ENCODE assay signal across 8 cellular contexts in genomic region chr6:132300323-132300949, GRCh38.
DNase-seq lines count a peak whose midpoint lies in the region; ATAC-seq and TF ChIP-seq lines count a peak whose summit lies in the region.

No MANE protein-coding gene starts in this region.

- CTCF ChIA-PET in activated CD8-positive, alpha-beta T cell treated with anti-CD3 and anti-CD28 coated beads for 36 hours (lab: Charles Lee) = interaction anchor here (1.0 to 4.0 kb wide), 17 partner anchors 10 to 187 kb away, joined by 3 to 64 read pairs (median 4); no protein-coding TSS in a partner anchor

- H3K36me3 Mint-ChIP-seq in activated CD8-positive, alpha-beta T cell treated with anti-CD3 and anti-CD28 coated beads for 36 hours (ENCODE audit: low read depth) = no peaks in the 10 kb centered on the region
- no peaks in the 10 kb centered on the region for H3K36me3 Mint-ChIP-seq in stimulated activated effector memory CD8-positive, alpha-beta T cell treated with anti-CD3 and anti-CD28 coated beads, Interleukin-12 subunit alpha, Interleukin-12 subunit beta, amount 100 ng/mL, for 72 hours

- no peak overlapping the region for H3K27ac Mint-ChIP-seq in activated CD8-positive, alpha-beta T cell treated with anti-CD3 and anti-CD28 coated beads for 36 hours
- H3K27ac Mint-ChIP-seq in stimulated activated effector memory CD8-positive, alpha-beta T cell treated with anti-CD3 and anti-CD28 coated beads, Interleukin-12 subunit alpha, Interleukin-12 subunit beta, amount 100 ng/mL, for 72 hours = no peak overlapping the region

- POLR2A ChIA-PET in activated CD8-positive, alpha-beta T cell treated with anti-CD3 and anti-CD28 coated beads for 36 hours (lab: Charles Lee) = interaction anchor here (1.4 kb wide), 1 partner anchor 184 kb away, joined by 4 read pairs; no protein-coding TSS in a partner anchor

- TF ChIP-seq CTCF in 22Rv1 (IDR thresholded peaks at IDR 0.05) = peak; percentile 76
- peak; percentile 61 for TF ChIP-seq CTCF in activated CD8-positive, alpha-beta T cell treated with anti-CD3 and anti-CD28 coated beads for 36 hours (IDR thresholded peaks at IDR 0.05)

- no peaks in the 10 kb centered on the region for H3K4me1 Mint-ChIP-seq in activated CD8-positive, alpha-beta T cell treated with anti-CD3 and anti-CD28 coated beads for 36 hours (ENCODE audit: low read depth)
- no peaks in the 10 kb centered on the region for H3K4me1 Mint-ChIP-seq in stimulated activated effector memory CD8-positive, alpha-beta T cell treated with anti-CD3 and anti-CD28 coated beads, Interleukin-12 subunit alpha, Interleukin-12 subunit beta, amount 100 ng/mL, for 72 hours

- no peak overlapping the region for H3K4me3 Mint-ChIP-seq in activated CD8-positive, alpha-beta T cell treated with anti-CD3 and anti-CD28 coated beads for 36 hours
- H3K4me3 Mint-ChIP-seq in stimulated activated effector memory CD8-positive, alpha-beta T cell treated with anti-CD3 and anti-CD28 coated beads, Interleukin-12 subunit alpha, Interleukin-12 subunit beta, amount 100 ng/mL, for 72 hours = no peak overlapping the region

- no peak overlapping the region for H3K27ac ChIP-seq in 22Rv1

- peaks cover 8% of the 10 kb centered on the region for H3K27me3 Mint-ChIP-seq in activated CD8-positive, alpha-beta T cell treated with anti-CD3 and anti-CD28 coated beads for 36 hours

- peak; percentile 72 for ATAC-seq in GM21825 (IDR thresholded peaks at IDR 0.05; ENCODE audit: unreplicated experiment)
- peak; percentile 67 for ATAC-seq in activated CD8-positive, alpha-beta T cell treated with anti-CD3 and anti-CD28 coated beads for 36 hours
- peak; percentile 74 to 78 for ATAC-seq in left cardiac atrium
- ATAC-seq in stimulated activated effector memory CD8-positive, alpha-beta T cell treated with anti-CD3 and anti-CD28 coated beads, Interleukin-12 subunit alpha, Interleukin-12 subunit beta, amount 100 ng/mL, for 72 hours = peak; percentile 69

- DNase-seq in EH (ENCODE audit: low read depth) (peak; percentile 67), LHCN-M2 (ENCODE audit: low read depth) (peak; percentile 62), left cardiac atrium (peak; percentile 28), SKM-1 treated with dmso at 0.1 percent for 144 hours (lab: John Stamatoyannopoulos, UW; ENCODE audit: unreplicated experiment) (no peak)
- DNase-seq in activated CD8-positive, alpha-beta T cell treated with anti-CD3 and anti-CD28 coated beads for 36 hours = peak; percentile 59
- no peak for DNase-seq in stimulated activated effector memory CD8-positive, alpha-beta T cell treated with anti-CD3 and anti-CD28 coated beads, Interleukin-12 subunit alpha, Interleukin-12 subunit beta, amount 100 ng/mL, for 72 hours (ENCODE audit: low spot score in 2 of 2)

- intact Hi-C loops in activated CD8-positive, alpha-beta T cell treated with anti-CD3 and anti-CD28 coated beads for 36 hours (cut with micrococcal nuclease) = loop anchor here (5.0 kb wide), 1 partner anchor 182 kb away; no protein-coding TSS in a partner anchor
- intact Hi-C loops in left cardiac atrium (cut with DNase I) = loop anchor here (2.0 to 10.0 kb wide), 3 partner anchors 154 to 182 kb away; no protein-coding TSS in a partner anchor

- H3K9me3 Mint-ChIP-seq in activated CD8-positive, alpha-beta T cell treated with anti-CD3 and anti-CD28 coated beads for 36 hours = no peaks in the 10 kb centered on the region
- no peaks in the 10 kb centered on the region for H3K9me3 Mint-ChIP-seq in stimulated activated effector memory CD8-positive, alpha-beta T cell treated with anti-CD3 and anti-CD28 coated beads, Interleukin-12 subunit alpha, Interleukin-12 subunit beta, amount 100 ng/mL, for 72 hours

Comparison
In these comparisons a context has a peak if more than half of its experiments do, and no peak if none do; other contexts are left out.
1. DNase-seq: peak in EH (single experiment), LHCN-M2 (single experiment), activated CD8-positive, alpha-beta T cell treated with anti-CD3 and anti-CD28 coated beads for 36 hours (single experiment) and left cardiac atrium (single experiment); none in stimulated activated effector memory CD8-positive, alpha-beta T cell treated with anti-CD3 and anti-CD28 coated beads, Interleukin-12 subunit alpha, Interleukin-12 subunit beta, amount 100 ng/mL, for 72 hours (0 of 2) and SKM-1 treated with dmso at 0.1 percent for 144 hours (single experiment).
2. Peak in every context shown above with its lines, with median percentiles within 50 percentile points of each other: ATAC-seq.